In genomic region chr1:117758444-117759316, GRCh38 we compare ENCODE assay signal across 8 cellular contexts.
DNase-seq lines count a peak whose midpoint lies in the region; ATAC-seq and TF ChIP-seq lines count a peak whose summit lies in the region.

No MANE protein-coding gene starts in this region.

- H3K9me3 ChIP-seq in HEK293 (ENCODE audit: control insufficient read depth, insufficient read depth, low read depth, low read length), result no peaks in the 10 kb centered on the region
- no peaks in the 10 kb centered on the region for H3K9me3 ChIP-seq in adrenal gland (replicated peaks in 1 of 3)
- no peaks in the 10 kb centered on the region for H3K9me3 ChIP-seq in right atrium auricular region
- no peaks in the 10 kb centered on the region for H3K9me3 ChIP-seq in aorta (ENCODE audit: control insufficient read depth, low read length)

- WGBS in adrenal gland, 4 donors, result 6 to 15% (median 10%) methylated on average over 18 to 26 of the region's 26 CpGs
- 14% methylated on average over 26 of the region's 26 CpGs for WGBS in aorta, 2 donors

- H3K36me3 ChIP-seq in HEK293 (ENCODE audit: control insufficient read depth in 2 of 2, insufficient read depth in 1 of 2, low read length in 2 of 2) (no peaks in the 10 kb centered on the region), adrenal gland (replicated peaks in 1 of 2) (no peaks in the 10 kb centered on the region), right atrium auricular region (no peaks in the 10 kb centered on the region), rectal smooth muscle tissue (ENCODE audit: control insufficient read depth, insufficient read depth, low read length) (no peaks in the 10 kb centered on the region), aorta (ENCODE audit: control insufficient read depth in 1 of 2, insufficient read depth in 2 of 2, low read length in 1 of 2) (no peaks in the 10 kb centered on the region)

- POLR2A ChIA-PET in HEK293 (lab: Yijun Ruan, JAX), result interaction anchor here (1.1 kb wide), 1 partner anchor 152 kb away, joined by 5 read pairs; no protein-coding TSS in a partner anchor

- H3K4me3 ChIP-seq in HEK293 (ENCODE audit: low read depth, low read length) (peak overlapping the region; percentile 47), adrenal gland (peak overlapping the region in 1 of 4 donors; percentile 49), right atrium auricular region (peak overlapping the region; percentile 37 to 48), rectal smooth muscle tissue (ENCODE audit: low read length) (peak overlapping the region; percentile 68), aorta (ENCODE audit: low read length in 2 of 2) (peak overlapping the region in 1 of 2 donors; percentile 12)

- H3K4me1 ChIP-seq in HEK293 (ENCODE audit: control insufficient read depth, insufficient read depth, low read length) (peaks cover 4% of the 10 kb centered on the region), adrenal gland (replicated peaks in 1 of 2) (peaks cover 0 to 6% of the 10 kb centered on the region in 2 donors), right atrium auricular region (peaks cover 0 to 12% of the 10 kb centered on the region in 2 donors), rectal smooth muscle tissue (ENCODE audit: control insufficient read depth, insufficient read depth, low read length) (peaks cover 4% of the 10 kb centered on the region), aorta (ENCODE audit: control insufficient read depth in 1 of 2, insufficient read depth in 2 of 2, low read length in 2 of 2) (peaks cover 0 to under 1% of the 10 kb centered on the region in 2 donors)

- peak; percentile 92 for ATAC-seq in aorta (ENCODE audit: low FRiP score)

- H3K27me3 ChIP-seq in adrenal gland (no peaks in the 10 kb centered on the region), right atrium auricular region (no peaks in the 10 kb centered on the region), rectal smooth muscle tissue (ENCODE audit: control insufficient read depth, insufficient read depth, low read length) (no peaks in the 10 kb centered on the region), aorta (ENCODE audit: control insufficient read depth in 1 of 2, insufficient read depth in 2 of 2, low read length in 1 of 2) (no peaks in the 10 kb centered on the region)

- intact Hi-C loops in adrenal gland (cut with DNase I) (loop anchor here (5.0 kb wide), 3 partner anchors 151 to 246 kb away; partner anchors contain the start of gene TENT5C (in 1 of the 2)), aorta (cut with DNase I) (loop anchor here (1.0 to 5.0 kb wide), 6 partner anchors 137 to 248 kb away; partner anchors contain the start of gene TENT5C (in 1 of the 2))

- CTCF ChIA-PET in HEK293 (lab: Yijun Ruan, JAX), result interaction anchor here (0.5 to 9.3 kb wide), 62 partner anchors 9 to 1502 kb away, joined by 3 to 154 read pairs (median 4); no protein-coding TSS in a partner anchor

- TF ChIP-seq CTCF in HEK293 (tag by site-specific recombination; IDR thresholded peaks at IDR 0.05) (peak; percentile 95), adrenal gland (IDR thresholded peaks at IDR 0.05) (peak; percentile 80 to 92 (median 84)), right atrium auricular region (IDR thresholded peaks at IDR 0.05) (peak; percentile 71 to 95)

- no peak overlapping the region for H3K9ac ChIP-seq in rectal smooth muscle tissue (ENCODE audit: low read length)

- DNase-seq in ELR (ENCODE audit: low read depth) (peak; percentile 89), NCI-H1105 treated with DMSO at 0.1 percent for 48 hours (lab: John Stamatoyannopoulos, UW) (peak; percentile 85), SW480 (ENCODE audit: low spot score) (peak; percentile 73), adrenal gland (peak; percentile 71 to 91 (median 79)), right atrium auricular region (ENCODE audit: low spot score) (peak; percentile 86), aorta (peak; percentile 75 to 83)

- TF ChIP-seq POLR2A in adrenal gland (IDR thresholded peaks at IDR 0.05), result no peak

- H3K27ac ChIP-seq in HEK293 (ENCODE audit: extremely low read depth, low read depth, low read length) (peak overlapping the region; percentile 21; the same call in 1 of the 2 replicates), adrenal gland (no peak overlapping the region), right atrium auricular region (peak overlapping the region in 1 of 2 donors; percentile 47), rectal smooth muscle tissue (ENCODE audit: low read depth, low read length) (no peak overlapping the region), aorta (ENCODE audit: low read depth in 1 of 2, low read length in 2 of 2) (no peak overlapping the region)

TF ChIP-seq in HEK293, 187 proteins besides CTCF, POLR2A, EP300 and RAD21 (continues in another document):
- TF ChIP-seq RBAK (tag by site-specific recombination; IDR thresholded peaks at IDR 0.05), result no peak
- TF ChIP-seq OVOL3 (tag by site-specific recombination; IDR thresholded peaks at IDR 0.05), result no peak
- no peak for TF ChIP-seq YY2 (tag by site-specific recombination; IDR thresholded peaks at IDR 0.05)
- no peak for TF ChIP-seq TCF7L2 (IDR thresholded peaks at IDR 0.05; ENCODE audit: borderline replicate concordance, low read depth, low read length)
- TF ChIP-seq ZNF174 (tag by site-specific recombination; IDR thresholded peaks at IDR 0.05), result no peak
- no peak for TF ChIP-seq ZNF624 (tag by site-specific recombination; IDR thresholded peaks at IDR 0.05)
- TF ChIP-seq ZNF610 (tag by site-specific recombination; IDR thresholded peaks at IDR 0.05; ENCODE audit: borderline replicate concordance), result 0 out of 2 replicates have a peak, but pooled peaks have one; percentile 20
- no peak for TF ChIP-seq ZNF76 (tag by site-specific recombination; IDR thresholded peaks at IDR 0.05; ENCODE audit: borderline replicate concordance, low read depth)
- TF ChIP-seq ZNF501 (tag by site-specific recombination; IDR thresholded peaks at IDR 0.05), result no peak; the same call in 1 of the 2 replicates
- TF ChIP-seq ZNF777 (tag by site-specific recombination; IDR thresholded peaks at IDR 0.05; ENCODE audit: borderline replicate concordance), result 0 out of 2 replicates have a peak, but pooled peaks have one; percentile 42
- TF ChIP-seq ZNF155 (tag by site-specific recombination; IDR thresholded peaks at IDR 0.05), result no peak
- TF ChIP-seq ZXDB (tag by site-specific recombination; IDR thresholded peaks at IDR 0.05), result 0 out of 2 replicates have a peak, but pooled peaks have one; percentile 52
- no peak for TF ChIP-seq ZNF423 (tag by site-specific recombination; IDR thresholded peaks at IDR 0.05)
- no peak for TF ChIP-seq HOXA7 (CRISPR knock-in tag; IDR thresholded peaks at IDR 0.05; ENCODE audit: borderline replicate concordance)
- 0 out of 2 replicates have a peak, but pooled peaks have one; percentile 36 for TF ChIP-seq BCL11A (tag by site-specific recombination; IDR thresholded peaks at IDR 0.05; ENCODE audit: low read depth)
- TF ChIP-seq, protein P1, sequence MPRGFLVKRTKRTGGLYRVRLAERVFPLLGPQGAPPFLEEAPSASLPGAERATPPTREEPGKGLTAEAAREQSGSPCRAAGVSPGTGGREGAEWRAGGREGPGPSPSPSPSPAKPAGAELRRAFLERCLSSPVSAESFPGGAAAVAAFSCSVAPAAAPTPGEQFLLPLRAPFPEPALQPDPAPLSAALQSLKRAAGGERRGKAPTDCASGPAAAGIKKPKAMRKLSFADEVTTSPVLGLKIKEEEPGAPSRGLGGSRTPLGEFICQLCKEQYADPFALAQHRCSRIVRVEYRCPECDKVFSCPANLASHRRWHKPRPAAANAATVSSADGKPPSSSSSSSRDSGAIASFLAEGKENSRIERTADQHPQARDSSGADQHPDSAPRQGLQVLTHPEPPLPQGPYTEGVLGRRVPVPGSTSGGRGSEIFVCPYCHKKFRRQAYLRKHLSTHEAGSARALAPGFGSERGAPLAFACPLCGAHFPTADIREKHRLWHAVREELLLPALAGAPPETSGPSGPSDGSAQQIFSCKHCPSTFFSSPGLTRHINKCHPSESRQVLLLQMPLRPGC (tag by site-specific recombination; IDR thresholded peaks at IDR 0.05), result no peak
- no peak for TF ChIP-seq ZBTB6 (tag by site-specific recombination; IDR thresholded peaks at IDR 0.05)
- TF ChIP-seq ZNF785 (tag by site-specific recombination; IDR thresholded peaks at IDR 0.05), result no peak
- TF ChIP-seq ZNF677 (tag by site-specific recombination; IDR thresholded peaks at IDR 0.05), result no peak
- TF ChIP-seq, protein P2, sequence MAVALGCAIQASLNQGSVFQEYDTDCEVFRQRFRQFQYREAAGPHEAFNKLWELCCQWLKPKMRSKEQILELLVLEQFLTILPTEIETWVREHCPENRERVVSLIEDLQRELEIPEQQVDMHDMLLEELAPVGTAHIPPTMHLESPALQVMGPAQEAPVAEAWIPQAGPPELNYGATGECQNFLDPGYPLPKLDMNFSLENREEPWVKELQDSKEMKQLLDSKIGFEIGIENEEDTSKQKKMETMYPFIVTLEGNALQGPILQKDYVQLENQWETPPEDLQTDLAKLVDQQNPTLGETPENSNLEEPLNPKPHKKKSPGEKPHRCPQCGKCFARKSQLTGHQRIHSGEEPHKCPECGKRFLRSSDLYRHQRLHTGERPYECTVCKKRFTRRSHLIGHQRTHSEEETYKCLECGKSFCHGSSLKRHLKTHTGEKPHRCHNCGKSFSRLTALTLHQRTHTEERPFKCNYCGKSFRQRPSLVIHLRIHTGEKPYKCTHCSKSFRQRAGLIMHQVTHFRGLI (tag by site-specific recombination; IDR thresholded peaks at IDR 0.05), result no peak
